ENCODE assay signal across 39 cellular contexts in genomic region chr3:74377701-74378100, GRCh38.
"Had no signal": no experiment of that assay in that cellular context is flagged by ENCODE, and none has a peak within 500 bp of the region (broad histone marks: within the 10 kb centered on the region; RNA-seq: fewer than 3 reads in every experiment).

No MANE protein-coding gene starts in this region.

- H3K4me1 Mint-ChIP-seq: activated naive CD4-positive, alpha-beta T cell treated with anti-CD3 and anti-CD28 coated beads, Interleukin-2, amount 10 ng/mL, durations not matched to agents 7 days and 5 days; activated naive CD4-positive, alpha-beta T cell treated with anti-CD3 and anti-CD28 coated beads, Interleukin-2, amount 50 U/mL, for 24 hours; activated naive CD8-positive, alpha-beta T cell treated with anti-CD3 and anti-CD28 coated beads for 36 hours; activated naive CD8-positive, alpha-beta T cell treated with anti-CD3 and anti-CD28 coated beads, Interleukin-2, amount 10 ng/mL, durations not matched to agents 7 days and 5 days; activated naive CD8-positive, alpha-beta T cell treated with anti-CD3 and anti-CD28 coated beads, Interleukin-2, amount 50 U/mL, for 24 hours; activated T-helper 17 cell treated with anti-CD3 and anti-CD28 coated beads, Interleukin-2, amount 50 U/mL, for 72 hours; central memory CD8-positive, alpha-beta T cell had no signal

- H3K27me3 ChIP-seq: adrenal gland, ascending aorta, body of pancreas, brain microvascular endothelial cell, breast epithelium, cardiac muscle cell had no signal

- H3K27ac ChIP-seq: adrenal gland, ascending aorta, body of pancreas, brain microvascular endothelial cell, breast epithelium, cardiac muscle cell had no signal

- H3K9me3 ChIP-seq: adrenal gland, ascending aorta, body of pancreas, breast epithelium had no signal

- FAIRE-seq: astrocyte, bronchial epithelial cell, colon had no signal

- H3K4me1 ChIP-seq: adrenal gland, ascending aorta, body of pancreas, breast epithelium had no signal

- DNase-seq: activated effector memory CD4-positive, alpha-beta T cell treated with anti-CD3 and anti-CD28 coated beads, Interleukin-2, amount 50 U/mL, for 16 hours; activated effector memory CD4-positive, alpha-beta T cell treated with Interleukin-2 at 50 U/mL for 16 hours; activated gamma-delta T cell; activated gamma-delta T cell treated with Interleukin-2 at 50 U/mL for 16 hours; activated naive CD4-positive, alpha-beta T cell; activated naive CD4-positive, alpha-beta T cell treated with anti-CD3 and anti-CD28 coated beads for 36 hours; activated naive CD4-positive, alpha-beta T cell treated with anti-CD3 and anti-CD28 coated beads, Interleukin-2, amount 10 ng/mL, durations not matched to agents 7 days and 5 days; activated naive CD4-positive, alpha-beta T cell treated with anti-CD3 and anti-CD28 coated beads, Interleukin-2, amount 50 U/mL, for 16 hours; activated naive CD4-positive, alpha-beta T cell treated with Interleukin-2 at 50 U/mL for 16 hours; activated naive CD8-positive, alpha-beta T cell treated with anti-CD3 and anti-CD28 coated beads for 36 hours; activated naive CD8-positive, alpha-beta T cell treated with anti-CD3 and anti-CD28 coated beads, Interleukin-2, amount 10 ng/mL, durations not matched to agents 7 days and 5 days; activated naive CD8-positive, alpha-beta T cell treated with anti-CD3 and anti-CD28 coated beads, Interleukin-2, amount 50 U/mL, for 24 hours; activated T-cell treated with anti-CD3 and anti-CD28 coated beads, Interleukin-2, amount 50 U/mL, for 4 hours; activated T-cell treated with anti-CD3 and anti-CD28 coated beads, Interleukin-2, amount 50 U/mL, for 48 hours; activated T-cell treated with anti-CD3 and anti-CD28 coated beads, Interleukin-2, amount 50 U/mL, for 72 hours; adrenal gland; amniotic stem cell; amygdala; anterior cingulate cortex; aorta; body of pancreas; brain microvascular endothelial cell; caudate nucleus; central memory CD4-positive, alpha-beta T cell; cerebellar nuclear complex had no signal

- H3K9me3 Mint-ChIP-seq: activated naive CD4-positive, alpha-beta T cell treated with anti-CD3 and anti-CD28 coated beads for 36 hours had no signal

- H3K4me3 Mint-ChIP-seq: activated naive CD4-positive, alpha-beta T cell treated with anti-CD3 and anti-CD28 coated beads for 36 hours; activated naive CD4-positive, alpha-beta T cell treated with anti-CD3 and anti-CD28 coated beads, Interleukin-2, amount 10 ng/mL, durations not matched to agents 7 days and 5 days; activated naive CD4-positive, alpha-beta T cell treated with anti-CD3 and anti-CD28 coated beads, Interleukin-2, amount 50 U/mL, for 24 hours; activated naive CD8-positive, alpha-beta T cell; activated naive CD8-positive, alpha-beta T cell treated with anti-CD3 and anti-CD28 coated beads for 36 hours; activated naive CD8-positive, alpha-beta T cell treated with anti-CD3 and anti-CD28 coated beads, Interleukin-2, amount 10 ng/mL, durations not matched to agents 7 days and 5 days; activated naive CD8-positive, alpha-beta T cell treated with anti-CD3 and anti-CD28 coated beads, Interleukin-2, amount 50 U/mL, for 24 hours; activated T-cell treated with anti-CD3 and anti-CD28 coated beads, Interleukin-2, amount 50 U/mL, for 4 hours; activated T-cell treated with anti-CD3 and anti-CD28 coated beads, Interleukin-2, amount 50 U/mL, for 72 hours; activated T-helper 1 cell treated with anti-CD3 and anti-CD28 coated beads, Interleukin-12 subunit alpha, Interleukin-12 subunit beta, Interleukin-2, Interleukin-4 antibody, amounts not matched to agents 30 ng/mL and 10 ng/mL and 1 ng/mL, durations not matched to agents 14 hours and 24 hours and 36 hours; activated T-helper 17 cell treated with anti-CD3 and anti-CD28 coated beads, Interleukin-2, amount 50 U/mL, for 72 hours; brain; central memory CD8-positive, alpha-beta T cell had no signal

- H3K27me3 Mint-ChIP-seq: activated naive CD4-positive, alpha-beta T cell treated with anti-CD3 and anti-CD28 coated beads, Interleukin-2, amount 10 ng/mL, durations not matched to agents 7 days and 5 days; activated naive CD4-positive, alpha-beta T cell treated with anti-CD3 and anti-CD28 coated beads, Interleukin-2, amount 50 U/mL, for 24 hours; activated naive CD8-positive, alpha-beta T cell; activated naive CD8-positive, alpha-beta T cell treated with anti-CD3 and anti-CD28 coated beads for 36 hours; activated naive CD8-positive, alpha-beta T cell treated with anti-CD3 and anti-CD28 coated beads, Interleukin-2, amount 10 ng/mL, durations not matched to agents 7 days and 5 days; activated naive CD8-positive, alpha-beta T cell treated with anti-CD3 and anti-CD28 coated beads, Interleukin-2, amount 50 U/mL, for 24 hours; activated T-helper 17 cell treated with anti-CD3 and anti-CD28 coated beads, Interleukin-2, amount 50 U/mL, for 72 hours; brain; central memory CD8-positive, alpha-beta T cell had no signal

- H3K4me3 ChIP-seq: adrenal gland, ascending aorta, body of pancreas, breast epithelium, cardiac muscle cell had no signal

- H3K36me3 Mint-ChIP-seq: activated naive CD4-positive, alpha-beta T cell treated with anti-CD3 and anti-CD28 coated beads, Interleukin-2, amount 10 ng/mL, durations not matched to agents 7 days and 5 days; activated naive CD4-positive, alpha-beta T cell treated with anti-CD3 and anti-CD28 coated beads, Interleukin-2, amount 50 U/mL, for 24 hours; activated naive CD4-positive, alpha-beta T cell treated with anti-CD3 and anti-CD28 coated beads, Interleukin-2, amount 50 U/mL, for 72 hours; activated naive CD8-positive, alpha-beta T cell; activated naive CD8-positive, alpha-beta T cell treated with anti-CD3 and anti-CD28 coated beads for 36 hours; activated naive CD8-positive, alpha-beta T cell treated with anti-CD3 and anti-CD28 coated beads, Interleukin-2, amount 10 ng/mL, durations not matched to agents 7 days and 5 days; brain had no signal

- ATAC-seq: activated naive CD4-positive, alpha-beta T cell treated with anti-CD3 and anti-CD28 coated beads, Interleukin-2, amount 50 U/mL, for 72 hours; activated naive CD8-positive, alpha-beta T cell treated with anti-CD3 and anti-CD28 coated beads, Interleukin-2, amount 50 U/mL, for 24 hours; activated T-cell treated with anti-CD3 and anti-CD28 coated beads, Interleukin-2, amount 50 U/mL, for 4 hours; activated T-cell treated with anti-CD3 and anti-CD28 coated beads, Interleukin-2, amount 50 U/mL, for 72 hours; activated T-helper 17 cell treated with anti-CD3 and anti-CD28 coated beads, Interleukin-2, amount 50 U/mL, for 72 hours; body of pancreas had no signal

- H3K27ac Mint-ChIP-seq: activated naive CD4-positive, alpha-beta T cell treated with anti-CD3 and anti-CD28 coated beads for 36 hours; activated naive CD4-positive, alpha-beta T cell treated with anti-CD3 and anti-CD28 coated beads, Interleukin-2, amount 10 ng/mL, durations not matched to agents 7 days and 5 days; activated naive CD4-positive, alpha-beta T cell treated with anti-CD3 and anti-CD28 coated beads, Interleukin-2, amount 50 U/mL, for 24 hours; activated naive CD4-positive, alpha-beta T cell treated with anti-CD3 and anti-CD28 coated beads, Interleukin-2, amount 50 U/mL, for 72 hours; activated naive CD8-positive, alpha-beta T cell; activated naive CD8-positive, alpha-beta T cell treated with anti-CD3 and anti-CD28 coated beads for 36 hours; activated naive CD8-positive, alpha-beta T cell treated with anti-CD3 and anti-CD28 coated beads, Interleukin-2, amount 10 ng/mL, durations not matched to agents 7 days and 5 days; activated naive CD8-positive, alpha-beta T cell treated with anti-CD3 and anti-CD28 coated beads, Interleukin-2, amount 50 U/mL, for 24 hours; activated T-cell treated with anti-CD3 and anti-CD28 coated beads, Interleukin-2, amount 50 U/mL, for 72 hours; activated T-helper 1 cell treated with anti-CD3 and anti-CD28 coated beads, Interleukin-12 subunit alpha, Interleukin-12 subunit beta, Interleukin-2, Interleukin-4 antibody, amounts not matched to agents 30 ng/mL and 10 ng/mL and 1 ng/mL, durations not matched to agents 14 hours and 24 hours and 36 hours; activated T-helper 17 cell treated with anti-CD3 and anti-CD28 coated beads, Interleukin-2, amount 50 U/mL, for 72 hours; activated T-helper 2 cell treated with anti-CD3 and anti-CD28 coated beads, Interferon-gamma antibody, Interleukin-2, Interleukin-4, amounts not matched to agents 10 μg/mL and 5 μg/mL and 100 μg/mL, durations not matched to agents 14 hours and 24 hours and 36 hours had no signal

- H3K36me3 ChIP-seq: adrenal gland, ascending aorta, brain microvascular endothelial cell, breast epithelium, cardiac muscle cell had no signal
